Comparison of ENCODE assay signal across 2 cellular contexts in the genomic region with DNA sequence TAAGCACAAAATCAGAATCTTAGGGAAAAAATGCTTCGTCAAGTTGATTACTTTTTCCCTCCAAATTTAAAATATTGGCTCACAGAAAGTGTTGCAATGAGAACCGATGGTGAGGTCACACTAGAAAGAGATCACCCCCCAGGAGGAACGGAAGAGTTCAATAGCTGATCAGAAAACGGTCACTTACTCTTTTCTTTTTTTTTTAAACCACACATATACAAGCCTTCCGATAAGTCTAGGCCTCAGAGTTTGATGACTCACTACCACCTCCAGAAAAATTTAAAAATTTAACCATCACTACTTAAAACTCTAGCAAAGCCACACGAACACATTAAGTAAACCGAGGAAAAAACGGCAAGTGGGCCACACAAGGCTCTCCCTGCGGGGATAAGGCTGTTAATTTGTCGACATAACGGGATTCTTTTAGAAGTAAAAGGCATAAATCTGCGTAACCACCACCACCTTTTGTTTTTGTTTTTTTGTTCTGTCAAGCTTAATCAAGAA.
A peak's percentile ranks its signal among the peaks of the same experiment; 100 is the strongest.
TF ChIP-seq lines count a peak whose summit lies in the region.

No MANE protein-coding gene starts in this region.

TF ChIP-seq in HepG2, 621 proteins besides CTCF, POLR2A, EP300 and RAD21 (continues in another document):
- no peak for TF ChIP-seq SOX6 (IDR thresholded peaks at IDR 0.05)
- no peak for TF ChIP-seq SOX6 (CRISPR knock-in tag; IDR thresholded peaks at IDR 0.05)
- no peak for TF ChIP-seq ZNF451 (CRISPR knock-in tag; IDR thresholded peaks at IDR 0.05)
- no peak for TF ChIP-seq MIER2 (CRISPR knock-in tag; IDR thresholded peaks at IDR 0.05)
- TF ChIP-seq, protein P1, sequence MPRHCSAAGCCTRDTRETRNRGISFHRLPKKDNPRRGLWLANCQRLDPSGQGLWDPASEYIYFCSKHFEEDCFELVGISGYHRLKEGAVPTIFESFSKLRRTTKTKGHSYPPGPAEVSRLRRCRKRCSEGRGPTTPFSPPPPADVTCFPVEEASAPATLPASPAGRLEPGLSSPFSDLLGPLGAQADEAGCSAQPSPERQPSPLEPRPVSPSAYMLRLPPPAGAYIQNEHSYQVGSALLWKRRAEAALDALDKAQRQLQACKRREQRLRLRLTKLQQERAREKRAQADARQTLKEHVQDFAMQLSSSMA (CRISPR knock-in tag; IDR thresholded peaks at IDR 0.05) = no peak
- no peak for TF ChIP-seq NFIC (IDR thresholded peaks at IDR 0.05; ENCODE audit: low read length)
- no peak for TF ChIP-seq POLR2AphosphoS5 (IDR thresholded peaks at IDR 0.05; ENCODE audit: low read depth, low read length)
- TF ChIP-seq MBD4 (IDR thresholded peaks at IDR 0.05; ENCODE audit: borderline replicate concordance, low read length) = 0 out of 2 replicates have a peak, but pooled peaks have one; percentile 46
- no peak for TF ChIP-seq KLF11 (CRISPR knock-in tag; IDR thresholded peaks at IDR 0.05)
- TF ChIP-seq ZNF512B (CRISPR knock-in tag; IDR thresholded peaks at IDR 0.05; ENCODE audit: borderline replicate concordance) = no peak
- TF ChIP-seq NFRKB (IDR thresholded peaks at IDR 0.05) = no peak
- TF ChIP-seq HDAC2 (CRISPR knock-in tag; IDR thresholded peaks at IDR 0.05) = no peak
- TF ChIP-seq NFYC (CRISPR knock-in tag; IDR thresholded peaks at IDR 0.05) = no peak
- TF ChIP-seq FOXA3 (CRISPR knock-in tag; IDR thresholded peaks at IDR 0.05) = 0 out of 2 replicates have a peak, but pooled peaks have one; percentile 3
- no peak for TF ChIP-seq ZSCAN12 (CRISPR knock-in tag; IDR thresholded peaks at IDR 0.05)
- no peak for TF ChIP-seq AHDC1 (CRISPR knock-in tag; IDR thresholded peaks at IDR 0.05; ENCODE audit: borderline replicate concordance)
- TF ChIP-seq, protein P2, sequence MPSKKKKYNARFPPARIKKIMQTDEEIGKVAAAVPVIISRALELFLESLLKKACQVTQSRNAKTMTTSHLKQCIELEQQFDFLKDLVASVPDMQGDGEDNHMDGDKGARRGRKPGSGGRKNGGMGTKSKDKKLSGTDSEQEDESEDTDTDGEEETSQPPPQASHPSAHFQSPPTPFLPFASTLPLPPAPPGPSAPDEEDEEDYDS (CRISPR knock-in tag; IDR thresholded peaks at IDR 0.05) = no peak
- no peak for TF ChIP-seq HCFC1 (IDR thresholded peaks at IDR 0.05; ENCODE audit: low read depth, low read length)
- TF ChIP-seq MAFG (CRISPR knock-in tag; IDR thresholded peaks at IDR 0.05) = no peak

TF ChIP-seq in HEK293T, 16 proteins besides CTCF, POLR2A, EP300 and RAD21:
- TF ChIP-seq TARDBP (IDR thresholded peaks at IDR 0.05) (no peak), SP1 (IDR thresholded peaks at IDR 0.05) (no peak), ARNT (IDR thresholded peaks at IDR 0.05) (no peak), HDGF (IDR thresholded peaks at IDR 0.05; ENCODE audit: borderline replicate concordance) (no peak), CTBP1 (IDR thresholded peaks at IDR 0.05; ENCODE audit: borderline replicate concordance) (no peak), NFRKB (IDR thresholded peaks at IDR 0.05) (no peak), L3MBTL2 (conservative IDR thresholded peaks at IDR 0.05) (no peak), FOXA1 (IDR thresholded peaks at IDR 0.05) (no peak), ELF4 (IDR thresholded peaks at IDR 0.05) (no peak), SUZ12 (IDR thresholded peaks at IDR 0.05) (no peak), LEF1 (IDR thresholded peaks at IDR 0.05; ENCODE audit: borderline replicate concordance) (no peak), FOXK2 (IDR thresholded peaks at IDR 0.05) (no peak), FOXM1 (IDR thresholded peaks at IDR 0.05; ENCODE audit: borderline replicate concordance) (no peak), ZNF384 (IDR thresholded peaks at IDR 0.05) (no peak), BHLHE40 (IDR thresholded peaks at IDR 0.05; ENCODE audit: borderline replicate concordance) (no peak), PKNOX1 (IDR thresholded peaks at IDR 0.05) (no peak)
